Comparison of ENCODE assay signal across 9 cellular contexts in genomic region chr16:57422026-57422944, GRCh38. TPM values are rescaled to one million over a fixed set of nuclear protein-coding genes. Genes with fewer than 3 reads are reported as not detected.
DNase-seq lines count a peak whose midpoint lies in the region; ATAC-seq, FAIRE-seq and TF ChIP-seq lines count a peak whose summit lies in the region.
"Had no signal": no experiment of that assay in that cellular context is flagged by ENCODE, and none has a peak within 500 bp of the region (broad histone marks: within the 10 kb centered on the region; RNA-seq: fewer than 3 reads in every experiment).

No MANE protein-coding gene starts in this region.

- H3K4me2 ChIP-seq in H9 (ENCODE audit: insufficient read depth, insufficient read length, low read length) (no peak overlapping the region), PC-9 (peak overlapping the region; percentile 2; the same call in 1 of the 2 replicates), neuronal stem cell (ENCODE audit: insufficient read depth, low read length, poor library complexity, severe bottlenecking) (no peak overlapping the region)

- no peak for ATAC-seq in HG03135 (IDR thresholded peaks at IDR 0.05; ENCODE audit: unreplicated experiment)

- no peak overlapping the region for H2BK12ac ChIP-seq in H9 (ENCODE audit: insufficient read length, low read depth, low read length)
- H2BK12ac ChIP-seq in neuronal stem cell (ENCODE audit: low read length) = no peak overlapping the region

- H2BK120ac ChIP-seq in H9 (ENCODE audit: low read depth, low read length, poor library complexity, severe bottlenecking) = no peak overlapping the region
- H2BK120ac ChIP-seq in neuronal stem cell (ENCODE audit: low read depth, low read length) = no peak overlapping the region

- no peak overlapping the region for H3T11ph ChIP-seq in H9 (ENCODE audit: low read length)

- peaks cover 16 to 25% of the 10 kb centered on the region in 2 experiments for H3K4me1 Mint-ChIP-seq in H9

- CTCF ChIA-PET in PC-9 (lab: Charles Lee) = interaction anchor here (0.6 to 1.3 kb wide), 6 partner anchors 11 to 330 kb away, joined by 3 to 5 read pairs (median 4); partner anchors contain the start of gene CPNE2

- H3K9me2 ChIP-seq in PC-9 (ENCODE audit: insufficient read depth) = no peaks in the 10 kb centered on the region

- peak overlapping the region in 2 of 3 experiments; percentile 32 to 73; a peak in 4 of 7 replicates for H3K27ac Mint-ChIP-seq in H9
- H3K27ac Mint-ChIP-seq: stimulated activated naive CD8-positive, alpha-beta T cell treated with anti-CD3 and anti-CD28 coated beads, Interleukin-15, Interleukin-2, amounts not matched to agents 100 ng/mL and 50 ng/mL, for 24 hours had no signal

- POLR2A ChIA-PET in PC-9 (lab: Charles Lee; ENCODE audit: unreplicated experiment) = no interaction called here

- H3K18ac ChIP-seq in H9 (ENCODE audit: insufficient read length, low read depth, low read length) (no peak overlapping the region), neuronal stem cell (ENCODE audit: low read length) (no peak overlapping the region)

- no peak overlapping the region for H2BK15ac ChIP-seq in H9 (ENCODE audit: low read depth, low read length)
- H2BK15ac ChIP-seq in neuronal stem cell (ENCODE audit: low read length) = no peak overlapping the region

- H4K20me1 ChIP-seq in H9 (ENCODE audit: control insufficient read depth, insufficient read depth, insufficient read length) = no peaks in the 10 kb centered on the region
- no peaks in the 10 kb centered on the region for H4K20me1 ChIP-seq in PC-9 (ENCODE audit: insufficient read depth)

- peaks cover 29% of the 10 kb centered on the region; the same call in 1 of the 2 replicates for H3F3A ChIP-seq in PC-9 (ENCODE audit: insufficient read depth, low read depth)

- H4K91ac ChIP-seq in H9 (ENCODE audit: insufficient read length, low read depth, low read length) (no peak overlapping the region), neuronal stem cell (ENCODE audit: low read depth, low read length, poor library complexity) (no peak overlapping the region)

- H3K36me3 Mint-ChIP-seq in H9 (ENCODE audit: insufficient read depth in 1 of 3, low read depth in 3 of 3) = peaks cover 0 to 3% (median 1%) of the 10 kb centered on the region in 3 experiments; a peak in 2 of 7 replicates

- H3K4ac ChIP-seq in H9 (ENCODE audit: low read depth, low read length) (no peak overlapping the region), neuronal stem cell (ENCODE audit: low read length) (no peak overlapping the region)

- H3K4me3 ChIP-seq in PC-9 (no peak overlapping the region), epithelial cell of esophagus (ENCODE audit: low read length) (no peak overlapping the region), neuronal stem cell (ENCODE audit: low read length in 2 of 2) (no peak overlapping the region)

- no peaks in the 10 kb centered on the region for H3K79me1 ChIP-seq in H9 (ENCODE audit: insufficient read depth, low read depth, low read length, poor library complexity, severe bottlenecking)
- no peaks in the 10 kb centered on the region for H3K79me1 ChIP-seq in neuronal stem cell (ENCODE audit: low read depth, low read length)

- H4K5ac ChIP-seq in H9 (ENCODE audit: insufficient read length, low read depth, low read length) = no peak overlapping the region

- H3K9me3 Mint-ChIP-seq in H9 = peaks cover 0 to 3% of the 10 kb centered on the region in 2 experiments; a peak in 1 of 5 replicates
- H3K9me3 Mint-ChIP-seq: stimulated activated naive CD8-positive, alpha-beta T cell treated with anti-CD3 and anti-CD28 coated beads, Interleukin-15, Interleukin-2, amounts not matched to agents 100 ng/mL and 50 ng/mL, for 24 hours had no signal

- no CpG with 5 or more reads among the region's 10 CpGs for WGBS in H9 (ENCODE audit: extremely low coverage, insufficient read length, low lambda C conversion rate)
- WGBS in neuronal stem cell (ENCODE audit: extremely low coverage in 2 of 2, insufficient read length in 2 of 2, insufficient replicate concordance in 1 of 2), 2 donors = no CpG with 5 or more reads among the region's 10 CpGs

- DNase-seq in AG08395 (ENCODE audit: low spot score) (peak; percentile 51), H9 (peak; percentile 51), PC-9 (peak; percentile 59 to 64), epithelial cell of esophagus (ENCODE audit: low read depth) (peak; percentile 52), neuronal stem cell (ENCODE audit: low spot score) (no peak), T-helper 2 cell (no peak), GM12891 (ENCODE audit: insufficient read length, low spot score) (no peak)

- H3K36me3 ChIP-seq in PC-9 (ENCODE audit: low read depth) (no peaks in the 10 kb centered on the region), neuronal stem cell (replicated peaks in 1 of 2; ENCODE audit: control insufficient read depth in 2 of 2, insufficient read depth in 2 of 2, low read length in 2 of 2) (peaks cover 2 to 9% of the 10 kb centered on the region in 2 donors)

- FAIRE-seq in GM12891 (lab: Jason Lieb, UNC) = no peak

- H3K27ac ChIP-seq in H9 (ENCODE audit: insufficient read length, low read depth, low read length) (no peak overlapping the region), PC-9 (no peak overlapping the region), neuronal stem cell (replicated peaks; ENCODE audit: low read length) (no peak overlapping the region)

- H3K9me3 ChIP-seq in H9 (ENCODE audit: control insufficient read depth, low read depth, low read length) (no peaks in the 10 kb centered on the region), PC-9 (ENCODE audit: insufficient read depth, low read depth) (no peaks in the 10 kb centered on the region), neuronal stem cell (replicated peaks in 1 of 2; ENCODE audit: control insufficient read depth in 2 of 2, insufficient read depth in 1 of 2, low read depth in 1 of 2, low read length in 2 of 2) (no peaks in the 10 kb centered on the region)

- H3K4me3 Mint-ChIP-seq in H9 = no peak overlapping the region
- H3K4me3 Mint-ChIP-seq: stimulated activated naive CD8-positive, alpha-beta T cell treated with anti-CD3 and anti-CD28 coated beads, Interleukin-15, Interleukin-2, amounts not matched to agents 100 ng/mL and 50 ng/mL, for 24 hours had no signal

- H2AFZ ChIP-seq in H9 (ENCODE audit: low read length) = no peak overlapping the region
- no peak overlapping the region for H2AFZ ChIP-seq in PC-9
- peak overlapping the region; percentile 70 for H2AFZ ChIP-seq in neuronal stem cell (ENCODE audit: low read length)

- no peaks in the 10 kb centered on the region for H3K79me2 ChIP-seq in H9 (ENCODE audit: insufficient read depth, low read length)
- no peaks in the 10 kb centered on the region for H3K79me2 ChIP-seq in PC-9 (ENCODE audit: low read depth)

- H4K8ac ChIP-seq in H9 (replicated peaks; ENCODE audit: insufficient read length, low read depth, low read length) (no peak overlapping the region), neuronal stem cell (ENCODE audit: low read depth, low read length) (no peak overlapping the region)

- H3K27me3 ChIP-seq in H9 (ENCODE audit: insufficient read depth, low read length) (no peaks in the 10 kb centered on the region), PC-9 (ENCODE audit: insufficient read depth, low read depth) (no peaks in the 10 kb centered on the region), neuronal stem cell (ENCODE audit: control insufficient read depth in 3 of 3, insufficient read depth in 3 of 3, low read depth in 1 of 3, low read length in 3 of 3) (no peaks in the 10 kb centered on the region)

- TF ChIP-seq CTCF in H9 (conservative IDR thresholded peaks at IDR 0.05) (peak; percentile 72), PC-9 (conservative IDR thresholded peaks at IDR 0.05) (peak; percentile 85), epithelial cell of esophagus (IDR thresholded peaks at IDR 0.05; ENCODE audit: insufficient read depth, low read depth, low read length, missing control alignments) (peak; percentile 72)

- H3K9ac ChIP-seq in H9 (ENCODE audit: extremely low read depth, insufficient read length, low read length) = no peak overlapping the region
- H3K9ac ChIP-seq in neuronal stem cell (ENCODE audit: low read depth, low read length, poor library complexity) = no peak overlapping the region

- no peak overlapping the region for H3K56ac ChIP-seq in H9 (ENCODE audit: insufficient read length, low read depth, low read length)

- BruUV-seq in PC-9 (replicated peaks; lab: Mats Ljungman, UMichigan) = no TSS peak

- H3K4me1 ChIP-seq in H9 (ENCODE audit: insufficient read depth, low read length) (no peaks in the 10 kb centered on the region), PC-9 (replicated peaks; ENCODE audit: insufficient read depth) (peaks cover 23% of the 10 kb centered on the region), neuronal stem cell (ENCODE audit: control insufficient read depth in 2 of 2, insufficient read depth in 1 of 2, low read depth in 1 of 2, low read length in 2 of 2) (peaks cover 0 to 4% of the 10 kb centered on the region in 2 donors)

- H3K23me2 ChIP-seq in H9 (ENCODE audit: insufficient read length, low read depth, low read length, poor library complexity, severe bottlenecking) = no peaks in the 10 kb centered on the region

- no peaks in the 10 kb centered on the region for H3K27me3 Mint-ChIP-seq in H9 (ENCODE audit: low read depth)
- H3K27me3 Mint-ChIP-seq: stimulated activated naive CD8-positive, alpha-beta T cell treated with anti-CD3 and anti-CD28 coated beads, Interleukin-15, Interleukin-2, amounts not matched to agents 100 ng/mL and 50 ng/mL, for 24 hours had no signal

- H2BK20ac ChIP-seq in H9 (ENCODE audit: low read depth, low read length, poor library complexity, severe bottlenecking) = no peak overlapping the region

- H2BK5ac ChIP-seq in H9 (ENCODE audit: insufficient read length, low read length) (no peak overlapping the region), neuronal stem cell (ENCODE audit: low read length) (no peak overlapping the region)

- H3K14ac ChIP-seq in H9 (ENCODE audit: insufficient read depth, low read length) (no peak overlapping the region), neuronal stem cell (ENCODE audit: low read length) (no peak overlapping the region)

- no peak for TF ChIP-seq POLR2A in GM12891 (IDR thresholded peaks at IDR 0.05; ENCODE audit: low read depth, low read length)

- H3K23ac ChIP-seq in H9 (ENCODE audit: insufficient read length, low read depth, low read length) (no peak overlapping the region), neuronal stem cell (ENCODE audit: low read depth, low read length, poor library complexity) (no peak overlapping the region)

- H2AK5ac ChIP-seq in H9 (ENCODE audit: insufficient read length, low read length) (no peak overlapping the region), neuronal stem cell (ENCODE audit: low read depth, low read length) (no peak overlapping the region)

- intact Hi-C loops in PC-9 (cut with micrococcal nuclease; ENCODE audit: unreplicated experiment) = loop anchor here (1.0 kb wide), 2 partner anchors 122 to 337 kb away; no protein-coding TSS in a partner anchor

RNA-seq across cellular contexts. Expression of gene CCL17, which starts 17.7 kb away (rescaled TPM):
- not detected in 2 replicates for total RNA-seq in H9 (2021)
- total RNA-seq in PC-9 (2021) = not detected in 2 replicates
- not detected for polyA plus RNA-seq in neuronal stem cell (2013, experiment 1 of 2)
- polyA plus RNA-seq in neuronal stem cell (2013, experiment 2 of 2) = not detected
- 132 TPM for polyA plus RNA-seq in GM12891 (2012; ENCODE audit: low read depth, missing spikeins)

RNA-seq across cellular contexts. Expression of gene CIAPIN1, which starts 24.9 kb away (rescaled TPM):
- total RNA-seq in H9 (2021) (82.8 and 85.3 TPM in 2 replicates), PC-9 (2021) (51.4 and 56.4 TPM in 2 replicates)
- 48.4 TPM for polyA plus RNA-seq in neuronal stem cell (2013, experiment 1 of 2)
- 48.9 TPM for polyA plus RNA-seq in neuronal stem cell (2013, experiment 2 of 2)
- 31.8 TPM for polyA plus RNA-seq in GM12891 (2012; ENCODE audit: low read depth, missing spikeins)

RNA-seq across cellular contexts. Expression of gene COQ9, which starts 25.0 kb away (rescaled TPM):
- 31.7 and 32.9 TPM in 2 replicates for total RNA-seq in H9 (2021)
- 53.5 and 58.3 TPM in 2 replicates for total RNA-seq in PC-9 (2021)
- 14.7 TPM for polyA plus RNA-seq in neuronal stem cell (2013, experiment 1 of 2)
- polyA plus RNA-seq in neuronal stem cell (2013, experiment 2 of 2) = 14.9 TPM
- polyA plus RNA-seq in GM12891 (2012; ENCODE audit: low read depth, missing spikeins) = 39.0 TPM

RNA-seq across cellular contexts. Expression of gene POLR2C, which starts 40.2 kb away (rescaled TPM):
- total RNA-seq in H9 (2021) (85.6 and 86.0 TPM in 2 replicates), PC-9 (2021) (47.3 and 47.8 TPM in 2 replicates)
- 50.6 TPM for polyA plus RNA-seq in neuronal stem cell (2013, experiment 1 of 2)
- polyA plus RNA-seq in neuronal stem cell (2013, experiment 2 of 2) = 49.2 TPM
- polyA plus RNA-seq in GM12891 (2012; ENCODE audit: low read depth, missing spikeins) = 51.6 TPM

RNA-seq across cellular contexts. Expression of gene CX3CL1, which starts 50.0 kb away (rescaled TPM):
- total RNA-seq in H9 (2021) (1.6 and 1.7 TPM in 2 replicates), PC-9 (2021) (not detected in 2 replicates)
- polyA plus RNA-seq in neuronal stem cell (2013, experiment 1 of 2) = 3.6 TPM
- polyA plus RNA-seq in neuronal stem cell (2013, experiment 2 of 2) = 3.7 TPM
- polyA plus RNA-seq in GM12891 (2012; ENCODE audit: low read depth, missing spikeins) = 0.74 TPM

Comparison
In these comparisons a context has a peak if more than half of its experiments do, and no peak if none do; other contexts are left out.
1. DNase-seq: peak in AG08395 (single experiment), H9 (single experiment), PC-9 (2 of 2) and epithelial cell of esophagus (single experiment); none in neuronal stem cell (single experiment), T-helper 2 cell (0 of 5) and GM12891 (single experiment).
2. Peak in every context shown above with its lines, with median percentiles within 50 percentile points of each other: CTCF ChIP-seq.